ENCODE assay signal across 1 cellular context in genomic region chr1:26784023-26784871, GRCh38.
TF ChIP-seq lines count a peak whose summit lies in the region.

No MANE protein-coding gene starts in this region.

TF ChIP-seq in HepG2, 621 proteins besides CTCF, POLR2A, EP300 and RAD21 (continued from another document and continues in another):
- TF ChIP-seq TIGD3 (CRISPR knock-in tag; IDR thresholded peaks at IDR 0.05; ENCODE audit: borderline replicate concordance) (no peak), ZNF784 (CRISPR knock-in tag; IDR thresholded peaks at IDR 0.05; ENCODE audit: borderline replicate concordance) (no peak), ZNF17 (CRISPR knock-in tag; IDR thresholded peaks at IDR 0.05) (0 out of 2 replicates have a peak, but pooled peaks have one; percentile 47), MAX (IDR thresholded peaks at IDR 0.05) (peak; percentile 46; the same call in 1 of the 2 replicates), ZNF605 (CRISPR knock-in tag; IDR thresholded peaks at IDR 0.05) (peak; percentile 66; the same call in 1 of the 2 replicates), MNT (IDR thresholded peaks at IDR 0.05) (no peak), ZSCAN21 (CRISPR knock-in tag; IDR thresholded peaks at IDR 0.05; ENCODE audit: borderline replicate concordance) (0 out of 2 replicates have a peak, but pooled peaks have one; percentile 64), SMARCE1 (IDR thresholded peaks at IDR 0.05; ENCODE audit: borderline replicate concordance) (no peak), DR1 (CRISPR knock-in tag; IDR thresholded peaks at IDR 0.05) (peak; percentile 51; the same call in 1 of the 2 replicates), KAT2B (IDR thresholded peaks at IDR 0.05; ENCODE audit: borderline replicate concordance, low read depth, low read length) (no peak), KLF6 (CRISPR knock-in tag; IDR thresholded peaks at IDR 0.05) (0 out of 2 replicates have a peak, but pooled peaks have one; percentile 12), ZNF331 (CRISPR knock-in tag; IDR thresholded peaks at IDR 0.05) (peak; percentile 48; the same call in 1 of the 2 replicates), ZNF160 (CRISPR knock-in tag; IDR thresholded peaks at IDR 0.05) (0 out of 2 replicates have a peak, but pooled peaks have one; percentile 39), SP2 (CRISPR knock-in tag; IDR thresholded peaks at IDR 0.05) (no peak), ZUFSP (CRISPR knock-in tag; IDR thresholded peaks at IDR 0.05; ENCODE audit: borderline replicate concordance) (no peak), RNF2 (conservative IDR thresholded peaks at IDR 0.05; ENCODE audit: low read depth) (no peak), SALL2 (CRISPR knock-in tag; IDR thresholded peaks at IDR 0.05) (0 out of 2 replicates have a peak, but pooled peaks have one; percentile 22), NFYC (CRISPR knock-in tag; IDR thresholded peaks at IDR 0.05) (peak; percentile 73), ZNF646 (CRISPR knock-in tag; IDR thresholded peaks at IDR 0.05) (no peak), SP140L (CRISPR knock-in tag; IDR thresholded peaks at IDR 0.05; ENCODE audit: borderline replicate concordance) (no peak), FOXP4 (CRISPR knock-in tag; IDR thresholded peaks at IDR 0.05) (peak; percentile 73), ZNF749 (CRISPR knock-in tag; IDR thresholded peaks at IDR 0.05; ENCODE audit: borderline replicate concordance) (peak; percentile 50; the same call in 1 of the 2 replicates), ZFX (CRISPR knock-in tag; IDR thresholded peaks at IDR 0.05; ENCODE audit: low read depth) (peak; percentile 90), FLYWCH1 (CRISPR knock-in tag; IDR thresholded peaks at IDR 0.05) (no peak), ZNF441 (CRISPR knock-in tag; IDR thresholded peaks at IDR 0.05; ENCODE audit: borderline replicate concordance) (no peak), REST (IDR thresholded peaks at IDR 0.05; ENCODE audit: borderline replicate concordance in 1 of 2, low read depth in 1 of 2, low read length in 2 of 2) (no peak), FOXJ3 (CRISPR knock-in tag; IDR thresholded peaks at IDR 0.05; ENCODE audit: borderline replicate concordance) (peak; percentile 71; the same call in 1 of the 2 replicates), HIVEP1 (CRISPR knock-in tag; IDR thresholded peaks at IDR 0.05) (peak; percentile 82), HNRNPUL1 (IDR thresholded peaks at IDR 0.05; ENCODE audit: low read depth, low read length) (no peak), KDM2A (CRISPR knock-in tag; IDR thresholded peaks at IDR 0.05; ENCODE audit: borderline replicate concordance, low read depth) (peak; percentile 39; the same call in 1 of the 2 replicates), ZNF710 (CRISPR knock-in tag; IDR thresholded peaks at IDR 0.05; ENCODE audit: borderline replicate concordance) (peak; percentile 81; the same call in 1 of the 2 replicates), SP1 (IDR thresholded peaks at IDR 0.05) (no peak), SP1 (CRISPR knock-in tag; IDR thresholded peaks at IDR 0.05) (0 out of 2 replicates have a peak, but pooled peaks have one; percentile 19), ZNF768 (CRISPR knock-in tag; IDR thresholded peaks at IDR 0.05) (no peak), ATF4 (CRISPR knock-in tag; IDR thresholded peaks at IDR 0.05) (peak in 1 of 2 experiments; percentile 57; a peak in 2 of 4 replicates), HMG20B (CRISPR knock-in tag; conservative IDR thresholded peaks at IDR 0.05) (peak; percentile 95), KLF15 (CRISPR knock-in tag; IDR thresholded peaks at IDR 0.05; ENCODE audit: borderline replicate concordance) (peak; percentile 100), ZNF296 (CRISPR knock-in tag; conservative IDR thresholded peaks at IDR 0.05) (no peak)
